20 cellular contexts compared by ENCODE assay signal in genomic region chr10:44902838-44903545, GRCh38. TPM values are rescaled to one million over a fixed set of nuclear protein-coding genes. Genes with fewer than 3 reads are reported as not detected.
A peak's percentile ranks its signal among the peaks of the same experiment; 100 is the strongest.
DNase-seq lines count a peak whose midpoint lies in the region; ATAC-seq and TF ChIP-seq lines count a peak whose summit lies in the region.
"Had no signal": no experiment of that assay in that cellular context is flagged by ENCODE, and none has a peak within 500 bp of the region (broad histone marks: within the 10 kb centered on the region; RNA-seq: fewer than 3 reads in every experiment).

No MANE protein-coding gene starts in this region.

- ATAC-seq in stimulated activated naive CD8-positive, alpha-beta T cell treated with anti-CD3 and anti-CD28 coated beads, Interleukin-15, Interleukin-2, amounts not matched to agents 100 U/mL and 50 U/mL, for 24 hours = no peak
- ATAC-seq: left lobe of liver had no signal

- TF ChIP-seq CTCF in BE2C (IDR thresholded peaks at IDR 0.05; ENCODE audit: low read depth, low read length) (no peak), HEK293 (tag by site-specific recombination; IDR thresholded peaks at IDR 0.05) (no peak), WERI-Rb-1 (IDR thresholded peaks at IDR 0.05; ENCODE audit: low read depth, low read length) (no peak), vagina (IDR thresholded peaks at IDR 0.05) (no peak)

- H3K4me3 ChIP-seq in BE2C (ENCODE audit: low read depth, low read length) (no peak overlapping the region), HEK293 (ENCODE audit: low read depth, low read length) (no peak overlapping the region), WERI-Rb-1 (ENCODE audit: low read depth, low read length) (peak overlapping the region; percentile 19), mesodermal cell (ENCODE audit: extremely low read depth, insufficient read depth, low read length, poor library complexity, severe bottlenecking) (no peak overlapping the region), mesendoderm (ENCODE audit: low read length) (no peak overlapping the region), vagina (no peak overlapping the region)
- H3K4me3 ChIP-seq: ascending aorta, pancreas, PC-9, skin epidermis had no signal

- no peak overlapping the region for H2AK5ac ChIP-seq in mesendoderm (ENCODE audit: low read length)

- no peak overlapping the region for H3K4ac ChIP-seq in mesendoderm (ENCODE audit: low read depth, low read length)

- H2BK120ac ChIP-seq in mesendoderm (ENCODE audit: low read depth, low read length) = no peak overlapping the region

- POLR2A ChIA-PET in HEK293 (lab: Yijun Ruan, JAX) = interaction anchor here (0.6 kb wide), 1 partner anchor 688 kb away, joined by 3 read pairs; no protein-coding TSS in a partner anchor

- intact Hi-C loops in vagina (cut with DNase I) = no loop called here

- H3K79me2 ChIP-seq in mesendoderm (ENCODE audit: control insufficient read depth, insufficient read depth, low read length) = no peaks in the 10 kb centered on the region

- H3K9me3 ChIP-seq in BE2C (no peaks in the 10 kb centered on the region), HEK293 (ENCODE audit: control insufficient read depth, insufficient read depth, low read depth, low read length) (no peaks in the 10 kb centered on the region), WERI-Rb-1 (ENCODE audit: severe bottlenecking) (peaks cover 5% of the 10 kb centered on the region), mesodermal cell (ENCODE audit: control insufficient read depth, low read length) (no peaks in the 10 kb centered on the region), vagina (no peaks in the 10 kb centered on the region)
- H3K9me3 ChIP-seq: ascending aorta, pancreas had no signal

- H3K4me1 ChIP-seq in BE2C (no peaks in the 10 kb centered on the region; the same call in 1 of the 2 replicates), HEK293 (ENCODE audit: control insufficient read depth, insufficient read depth, low read length) (peaks cover 5% of the 10 kb centered on the region; the same call in 1 of the 2 replicates), mesodermal cell (ENCODE audit: control insufficient read depth, insufficient read depth, low read length, poor library complexity, severe bottlenecking) (peaks cover 23% of the 10 kb centered on the region), mesendoderm (ENCODE audit: control insufficient read depth, low read depth, low read length) (no peaks in the 10 kb centered on the region), vagina (no peaks in the 10 kb centered on the region)
- H3K4me1 ChIP-seq: ascending aorta, pancreas had no signal

- no peak overlapping the region for H3K9ac ChIP-seq in mesendoderm (ENCODE audit: low read length)

- H4K5ac ChIP-seq in mesendoderm (ENCODE audit: low read length) = no peak overlapping the region

- H3K27ac ChIP-seq in HEK293 (ENCODE audit: extremely low read depth, low read depth, low read length) (peak overlapping the region; percentile 3; the same call in 1 of the 2 replicates), WERI-Rb-1 (peak overlapping the region; percentile 79), mesodermal cell (ENCODE audit: low read depth, low read length, severe bottlenecking) (peak overlapping the region; percentile 80), mesendoderm (ENCODE audit: low read depth, low read length) (no peak overlapping the region), vagina (no peak overlapping the region)
- H3K27ac ChIP-seq: ascending aorta, pancreas, PC-9, skin epidermis had no signal

- H2BK5ac ChIP-seq in mesendoderm (ENCODE audit: low read length) = no peak overlapping the region

- no peak overlapping the region for H3K4me2 ChIP-seq in mesendoderm (ENCODE audit: low read length)
- H3K4me2 ChIP-seq: PC-9 had no signal

- H3K36me3 ChIP-seq in BE2C (no peaks in the 10 kb centered on the region), HEK293 (ENCODE audit: control insufficient read depth in 2 of 2, insufficient read depth in 1 of 2, low read length in 2 of 2) (no peaks in the 10 kb centered on the region), WERI-Rb-1 (no peaks in the 10 kb centered on the region), mesodermal cell (ENCODE audit: control insufficient read depth, insufficient read depth, low read length) (no peaks in the 10 kb centered on the region), mesendoderm (ENCODE audit: control insufficient read depth, insufficient read depth, low read length) (no peaks in the 10 kb centered on the region), vagina (no peaks in the 10 kb centered on the region)
- H3K36me3 ChIP-seq: ascending aorta, pancreas had no signal

- no peak overlapping the region for H3K56ac ChIP-seq in mesendoderm (ENCODE audit: low read length)

- CTCF ChIA-PET in HEK293 (lab: Yijun Ruan, JAX) = interaction anchor here (0.9 kb wide), 1 partner anchor 21 kb away, joined by 3 read pairs; no protein-coding TSS in a partner anchor

- 71 to 72% methylated on average over 8 to 9 of the region's 9 CpGs for WGBS in mesodermal cell (ENCODE audit: insufficient coverage in 2 of 2), 2 experiments
- WGBS in mesendoderm (ENCODE audit: extremely low coverage, insufficient coverage, low lambda C conversion rate) = no CpG with 5 or more reads among the region's 9 CpGs

- DNase-seq in BE2C (peak; percentile 56), WERI-Rb-1 (peak; percentile 90), mesendoderm (no peak), vagina (ENCODE audit: extremely low spot score in 2 of 2) (no peak)
- no peak for DNase-seq in activated CD4-positive, alpha-beta T cell treated with anti-CD3 and anti-CD28 coated beads for 1 hour
- DNase-seq in stimulated activated naive CD8-positive, alpha-beta T cell treated with anti-CD3 and anti-CD28 coated beads, Interleukin-15, Interleukin-2, amounts not matched to agents 100 U/mL and 50 U/mL, for 24 hours = no peak
- DNase-seq: activated CD4-positive, alpha-beta T cell treated with anti-CD3 and anti-CD28 coated beads, Interleukin-2, amount 50 U/mL, for 1 hour; foreskin fibroblast; H7; NCI-H69; pancreas; PC-9; stimulated activated CD4-positive, alpha-beta T cell treated with anti-CD3 and anti-CD28 coated beads, Interleukin-4, amount 100 ng/mL, for 24 hours had no signal

- H3K23ac ChIP-seq in mesendoderm (ENCODE audit: low read length) = no peak overlapping the region

- H3K79me1 ChIP-seq in mesendoderm (ENCODE audit: low read length) = no peaks in the 10 kb centered on the region

- H3K18ac ChIP-seq in mesendoderm (ENCODE audit: low read length) = no peak overlapping the region

- no peak overlapping the region for H4K8ac ChIP-seq in mesendoderm (ENCODE audit: low read depth, low read length)

- H3K27me3 ChIP-seq in BE2C (no peaks in the 10 kb centered on the region), WERI-Rb-1 (ENCODE audit: insufficient read depth, low read depth, severe bottlenecking) (no peaks in the 10 kb centered on the region), mesendoderm (ENCODE audit: insufficient read depth, low read length, poor library complexity) (no peaks in the 10 kb centered on the region), vagina (no peaks in the 10 kb centered on the region)
- H3K27me3 ChIP-seq: ascending aorta, pancreas had no signal

- H2BK15ac ChIP-seq in mesendoderm (replicated peaks; ENCODE audit: low read depth) = no peak overlapping the region

- no peak for TF ChIP-seq POLR2A in vagina (IDR thresholded peaks at IDR 0.05)

TF ChIP-seq in HEK293, 187 proteins besides CTCF, POLR2A, EP300 and RAD21 (continues in another document):
- TF ChIP-seq ZNF549 (tag by site-specific recombination; IDR thresholded peaks at IDR 0.05) = no peak
- TF ChIP-seq ZIC2 (tag by site-specific recombination; IDR thresholded peaks at IDR 0.05) = peak; percentile 95
- peak; percentile 27; the same call in 1 of the 2 replicates for TF ChIP-seq ZNF2 (tag by site-specific recombination; IDR thresholded peaks at IDR 0.05)
- TF ChIP-seq ZNF366 (tag by site-specific recombination; conservative IDR thresholded peaks at IDR 0.05) = no peak
- peak; percentile 34; the same call in 1 of the 2 replicates for TF ChIP-seq ZNF843 (tag by site-specific recombination; IDR thresholded peaks at IDR 0.05)
- TF ChIP-seq ZNF777 (tag by site-specific recombination; IDR thresholded peaks at IDR 0.05; ENCODE audit: borderline replicate concordance) = no peak
- TF ChIP-seq MYNN (tag by site-specific recombination; IDR thresholded peaks at IDR 0.05; ENCODE audit: borderline replicate concordance) = no peak
- TF ChIP-seq ZNF529 (tag by site-specific recombination; IDR thresholded peaks at IDR 0.05; ENCODE audit: insufficient replicate concordance) = no peak
- no peak for TF ChIP-seq OVOL3 (tag by site-specific recombination; IDR thresholded peaks at IDR 0.05)
- peak; percentile 94 for TF ChIP-seq TRIM28 (IDR thresholded peaks at IDR 0.05; ENCODE audit: borderline replicate concordance, low read length)
- no peak for TF ChIP-seq KLF8 (tag by site-specific recombination; IDR thresholded peaks at IDR 0.05)
- TF ChIP-seq ZNF600 (tag by site-specific recombination; IDR thresholded peaks at IDR 0.05) = peak; percentile 73; the same call in 1 of the 2 replicates
- no peak for TF ChIP-seq BCL11B (tag by site-specific recombination; IDR thresholded peaks at IDR 0.05; ENCODE audit: low read depth)
- TF ChIP-seq MZF1 (tag by site-specific recombination; IDR thresholded peaks at IDR 0.05; ENCODE audit: borderline replicate concordance) = no peak
- TF ChIP-seq GFI1B (tag by site-specific recombination; IDR thresholded peaks at IDR 0.05) = no peak
- TF ChIP-seq HOXC10 (CRISPR knock-in tag; IDR thresholded peaks at IDR 0.05) = no peak
- TF ChIP-seq ZNF423 (tag by site-specific recombination; IDR thresholded peaks at IDR 0.05) = peak; percentile 81; the same call in 1 of the 2 replicates

RNA-seq across cellular contexts. Expression of gene TMEM72, which starts 8.1 kb away (rescaled TPM):
- polyA plus RNA-seq in BE2C (2012; ENCODE audit: insufficient read depth, insufficient read length, low read depth) = not detected
- polyA plus RNA-seq in mesodermal cell (2013, experiment 1 of 2) = 0.26 TPM
- polyA plus RNA-seq in mesodermal cell (2013, experiment 2 of 2) = 0.10 TPM
- polyA plus RNA-seq in mesendoderm (2013, experiment 1 of 2) = not detected
- polyA plus RNA-seq in mesendoderm (2013, experiment 2 of 2) = not detected
- not detected for total RNA-seq in vagina
- total RNA-seq: ascending aorta, endothelial cell of umbilical vein, H7, left lobe of liver, LHCN-M2, PC-9 had no signal
- polyA plus RNA-seq: endothelial cell of umbilical vein had no signal

RNA-seq across cellular contexts. Expression of gene RASSF4, which starts 56.6 kb away (rescaled TPM):
- polyA plus RNA-seq in BE2C (2012; ENCODE audit: insufficient read depth, insufficient read length, low read depth) = 9.3 TPM
- 13.1 TPM for polyA plus RNA-seq in mesodermal cell (2013, experiment 1 of 2)
- 10.7 TPM for polyA plus RNA-seq in mesodermal cell (2013, experiment 2 of 2)
- polyA plus RNA-seq in mesendoderm (2013, experiment 1 of 2) = 3.1 TPM
- polyA plus RNA-seq in mesendoderm (2013, experiment 2 of 2) = 3.9 TPM
- 29.2 TPM for total RNA-seq in vagina

Comparison
In these comparisons a context has a peak if more than half of its experiments do, and no peak if none do; other contexts are left out.
1. DNase-seq: peak in BE2C (single experiment) and WERI-Rb-1 (single experiment); none in activated CD4-positive, alpha-beta T cell treated with anti-CD3 and anti-CD28 coated beads for 1 hour (single experiment), stimulated activated naive CD8-positive, alpha-beta T cell treated with anti-CD3 and anti-CD28 coated beads, Interleukin-15, Interleukin-2, amounts not matched to agents 100 U/mL and 50 U/mL, for 24 hours (single experiment), mesendoderm (single experiment) and vagina (0 of 2).
2. H3K27ac ChIP-seq: peak in HEK293 (single experiment), WERI-Rb-1 (single experiment) and mesodermal cell (single experiment); none in mesendoderm (single experiment) and vagina (single experiment).